Comparison of ENCODE assay signal across 13 cellular contexts in genomic region chr3:123412811-123413588, GRCh38. TPM values are rescaled to one million over a fixed set of nuclear protein-coding genes. Genes with fewer than 3 reads are reported as not detected.
DNase-seq lines count a peak whose midpoint lies in the region; ATAC-seq and TF ChIP-seq lines count a peak whose summit lies in the region.
"Had no signal": no experiment of that assay in that cellular context is flagged by ENCODE, and none has a peak within 500 bp of the region (broad histone marks: within the 10 kb centered on the region; RNA-seq: fewer than 3 reads in every experiment).

No MANE protein-coding gene starts in this region.

- WGBS in right cardiac atrium: 20% methylated on average over 21 of the region's 21 CpGs
- WGBS in ovary, 3 donors: 2 to 14% (median 8%) methylated on average over 21 of the region's 21 CpGs

- peak in 1 of 3 donors; percentile 11 for TF ChIP-seq CTCF in ovary (IDR thresholded peaks at IDR 0.05)

- peak; percentile 82 for TF ChIP-seq EP300 in ovary (IDR thresholded peaks at IDR 0.05)

- H3K36me3 Mint-ChIP-seq in activated CD4-positive, alpha-beta T cell treated with anti-CD3 and anti-CD28 coated beads, Interleukin-2, amount 10 ng/mL, durations not matched to agents 7 days and 5 days (ENCODE audit: low read depth): no peaks in the 10 kb centered on the region
- H3K36me3 Mint-ChIP-seq: naive thymus-derived CD8-positive, alpha-beta T cell had no signal

- CTCF ChIA-PET in activated CD4-positive, alpha-beta T cell treated with anti-CD3 and anti-CD28 coated beads, Interleukin-2, amount 10 ng/mL, durations not matched to agents 7 days and 5 days (lab: Charles Lee): interaction anchor here (1.5 kb wide), 1 partner anchor 12 kb away, joined by 3 read pairs; no protein-coding TSS in a partner anchor

- no peaks in the 10 kb centered on the region for H3K9me3 Mint-ChIP-seq in activated CD4-positive, alpha-beta T cell treated with anti-CD3 and anti-CD28 coated beads, Interleukin-2, amount 10 ng/mL, durations not matched to agents 7 days and 5 days
- H3K9me3 Mint-ChIP-seq: activated CD4-positive, alpha-beta memory T cell treated with anti-CD3 and anti-CD28 coated beads, Interleukin-2, amount 10 ng/mL, durations not matched to agents 7 days and 5 days; naive thymus-derived CD8-positive, alpha-beta T cell had no signal

- no peak overlapping the region for H3K27ac Mint-ChIP-seq in activated CD4-positive, alpha-beta T cell treated with anti-CD3 and anti-CD28 coated beads, Interleukin-2, amount 10 ng/mL, durations not matched to agents 7 days and 5 days
- H3K27ac Mint-ChIP-seq: activated CD4-positive, alpha-beta memory T cell treated with anti-CD3 and anti-CD28 coated beads, Interleukin-2, amount 10 ng/mL, durations not matched to agents 7 days and 5 days; naive thymus-derived CD8-positive, alpha-beta T cell had no signal

- POLR2A ChIA-PET in activated CD4-positive, alpha-beta T cell treated with anti-CD3 and anti-CD28 coated beads, Interleukin-2, amount 10 ng/mL, durations not matched to agents 7 days and 5 days (lab: Charles Lee): interaction anchor here (0.6 kb wide), 1 partner anchor 54 kb away, joined by 3 read pairs; no protein-coding TSS in a partner anchor

- peak overlapping the region; percentile 95 for H3K27ac ChIP-seq in right cardiac atrium (ENCODE audit: low read length)
- H3K27ac ChIP-seq in ovary: peak overlapping the region; percentile 86 to 91
- H3K27ac ChIP-seq: 22Rv1 had no signal

- intact Hi-C loops in right cardiac atrium (cut with DNase I): no loop called here
- intact Hi-C loops in ovary (cut with DNase I): no loop called here

- H3K4me3 ChIP-seq in right cardiac atrium (ENCODE audit: low read length) (no peak overlapping the region), ovary (peak overlapping the region; percentile 23)
- H3K4me3 ChIP-seq: adrenal gland had no signal

- no peaks in the 10 kb centered on the region for H3K4me1 Mint-ChIP-seq in activated CD4-positive, alpha-beta T cell treated with anti-CD3 and anti-CD28 coated beads, Interleukin-2, amount 10 ng/mL, durations not matched to agents 7 days and 5 days
- H3K4me1 Mint-ChIP-seq: activated CD4-positive, alpha-beta memory T cell treated with anti-CD3 and anti-CD28 coated beads, Interleukin-2, amount 10 ng/mL, durations not matched to agents 7 days and 5 days; naive thymus-derived CD8-positive, alpha-beta T cell had no signal

- H3K27me3 ChIP-seq in right cardiac atrium (ENCODE audit: control insufficient read depth, insufficient read depth): no peaks in the 10 kb centered on the region
- no peaks in the 10 kb centered on the region for H3K27me3 ChIP-seq in ovary
- H3K27me3 ChIP-seq: adrenal gland had no signal

- H3K4me3 Mint-ChIP-seq in activated CD4-positive, alpha-beta T cell treated with anti-CD3 and anti-CD28 coated beads, Interleukin-2, amount 10 ng/mL, durations not matched to agents 7 days and 5 days: no peak overlapping the region
- H3K4me3 Mint-ChIP-seq: activated CD4-positive, alpha-beta memory T cell treated with anti-CD3 and anti-CD28 coated beads, Interleukin-2, amount 10 ng/mL, durations not matched to agents 7 days and 5 days; naive thymus-derived CD8-positive, alpha-beta T cell had no signal

- peak; percentile 38 for TF ChIP-seq POLR2A in ovary (IDR thresholded peaks at IDR 0.05)

- peaks cover 15% of the 10 kb centered on the region for H3K4me1 ChIP-seq in right cardiac atrium (ENCODE audit: control insufficient read depth, insufficient read depth, low read length)
- peaks cover 44% of the 10 kb centered on the region for H3K4me1 ChIP-seq in ovary (ENCODE audit: insufficient read depth)
- H3K4me1 ChIP-seq: adrenal gland had no signal

- ATAC-seq in right cardiac atrium (peak; percentile 75), GM19455 (IDR thresholded peaks at IDR 0.05; ENCODE audit: unreplicated experiment) (no peak)
- ATAC-seq: naive thymus-derived CD8-positive, alpha-beta T cell had no signal

- H3K27me3 Mint-ChIP-seq in activated CD4-positive, alpha-beta T cell treated with anti-CD3 and anti-CD28 coated beads, Interleukin-2, amount 10 ng/mL, durations not matched to agents 7 days and 5 days: no peaks in the 10 kb centered on the region
- H3K27me3 Mint-ChIP-seq: activated CD4-positive, alpha-beta memory T cell treated with anti-CD3 and anti-CD28 coated beads, Interleukin-2, amount 10 ng/mL, durations not matched to agents 7 days and 5 days had no signal

- DNase-seq in DMS 273 (lab: John Stamatoyannopoulos, UW; ENCODE audit: unreplicated experiment) (peak; percentile 55), DMS 273 treated with DMSO at 0.1 percent for 48 hours (lab: John Stamatoyannopoulos, UW) (no peak), right cardiac atrium (peak in 2 of 3 donors; percentile 71 to 76), ovary (peak; percentile 73 to 81 (median 77)), ureter (ENCODE audit: low spot score) (peak; percentile 61), cerebellar nuclear complex (lab: John Stamatoyannopoulos, UW) (no peak)
- DNase-seq in activated CD4-positive, alpha-beta T cell treated with anti-CD3 and anti-CD28 coated beads, Interleukin-2, amount 10 ng/mL, durations not matched to agents 7 days and 5 days: no peak
- DNase-seq: activated CD4-positive, alpha-beta memory T cell treated with anti-CD3 and anti-CD28 coated beads, Interleukin-2, amount 10 ng/mL, durations not matched to agents 7 days and 5 days; NCI-H526 treated with DMSO at 0.1 percent for 48 hours had no signal

- H3K9me3 ChIP-seq in right cardiac atrium (ENCODE audit: control insufficient read depth, low read length) (no peaks in the 10 kb centered on the region), ovary (no peaks in the 10 kb centered on the region)
- H3K9me3 ChIP-seq: adrenal gland had no signal

- H3K36me3 ChIP-seq in ovary: no peaks in the 10 kb centered on the region
- H3K36me3 ChIP-seq: adrenal gland had no signal

RNA-seq across cellular contexts. Expression of gene ADCY5, which starts 35.9 kb away (rescaled TPM):
- total RNA-seq in right cardiac atrium (100 to 1,000 TPM; 125 to 220 (median 210) TPM), ovary (10 to 100 TPM in 6 of 7 donors, 1 to 10 TPM in 1; 5.3 to 36.2 (median 25.6) TPM), ureter (27.8 TPM)
- polyA plus RNA-seq in right cardiac atrium (90.4 TPM), ovary (10 to 100 TPM; 15.4 to 17.1 TPM)
- total RNA-seq in activated CD4-positive, alpha-beta T cell treated with anti-CD3 and anti-CD28 coated beads, Interleukin-2, amount 10 ng/mL, durations not matched to agents 7 days and 5 days: not detected
- total RNA-seq: activated CD4-positive, alpha-beta memory T cell treated with anti-CD3 and anti-CD28 coated beads, Interleukin-2, amount 10 ng/mL, durations not matched to agents 7 days and 5 days; naive thymus-derived CD8-positive, alpha-beta T cell had no signal

Comparison
In these comparisons a context has a peak if more than half of its experiments do, and no peak if none do; other contexts are left out.
1. DNase-seq: peak in DMS 273 (single experiment), right cardiac atrium (2 of 3), ovary (5 of 5) and ureter (single experiment); none in DMS 273 treated with DMSO at 0.1 percent for 48 hours (single experiment), cerebellar nuclear complex (0 of 2) and activated CD4-positive, alpha-beta T cell treated with anti-CD3 and anti-CD28 coated beads, Interleukin-2, amount 10 ng/mL, durations not matched to agents 7 days and 5 days (single experiment).
2. RNA of gene ADCY5, which starts 35.9 kb away (total RNA-seq): 125 to 220 TPM in right cardiac atrium, 27.8 TPM in ureter (single experiment) and 5.3 to 36.2 TPM in ovary; not detected in activated CD4-positive, alpha-beta T cell treated with anti-CD3 and anti-CD28 coated beads, Interleukin-2, amount 10 ng/mL, durations not matched to agents 7 days and 5 days; every median in the first group is over 4 times any median in the second.